ENCODE assay signal across 1 cellular context in genomic region chr12:57130941-57131340, GRCh38.
TF ChIP-seq lines count a peak whose summit lies in the region.

No MANE protein-coding gene starts in this region.

TF ChIP-seq in HepG2, 621 proteins besides CTCF, POLR2A, EP300 and RAD21 (continued from another document and continues in another):
- TF ChIP-seq ZXDC (CRISPR knock-in tag; IDR thresholded peaks at IDR 0.05), result no peak
- TF ChIP-seq HNRNPUL1 (IDR thresholded peaks at IDR 0.05; ENCODE audit: low read depth, low read length), result no peak
- no peak for TF ChIP-seq IRF9 (CRISPR knock-in tag; IDR thresholded peaks at IDR 0.05; ENCODE audit: borderline replicate concordance)
- TF ChIP-seq PAF1 (CRISPR knock-in tag; IDR thresholded peaks at IDR 0.05), result no peak
- TF ChIP-seq ZNF205 (CRISPR knock-in tag; IDR thresholded peaks at IDR 0.05), result 0 out of 2 replicates have a peak, but pooled peaks have one; percentile 54
- no peak for TF ChIP-seq ZBTB33 (CRISPR knock-in tag; IDR thresholded peaks at IDR 0.05)
- no peak for TF ChIP-seq MEIS1 (CRISPR knock-in tag; IDR thresholded peaks at IDR 0.05; ENCODE audit: borderline replicate concordance)
- no peak for TF ChIP-seq ZNF318 (CRISPR knock-in tag; IDR thresholded peaks at IDR 0.05)
- peak; percentile 64 for TF ChIP-seq TEAD3 (CRISPR knock-in tag; optimal IDR thresholded peaks at IDR 0.05; ENCODE audit: borderline replicate concordance)
- no peak for TF ChIP-seq ZNF792 (CRISPR knock-in tag; IDR thresholded peaks at IDR 0.05)
- no peak for TF ChIP-seq ZFP36 (IDR thresholded peaks at IDR 0.05; ENCODE audit: borderline replicate concordance, low read depth, low read length, partially characterized antibody)
- peak; percentile 32 for TF ChIP-seq SALL1 (CRISPR knock-in tag; IDR thresholded peaks at IDR 0.05)
- TF ChIP-seq ZKSCAN1 (IDR thresholded peaks at IDR 0.05; ENCODE audit: low read length), result no peak
- no peak for TF ChIP-seq GZF1 (CRISPR knock-in tag; IDR thresholded peaks at IDR 0.05)
- no peak for TF ChIP-seq ZBTB44 (CRISPR knock-in tag; IDR thresholded peaks at IDR 0.05)
- no peak for TF ChIP-seq PBX3 (CRISPR knock-in tag; IDR thresholded peaks at IDR 0.05; ENCODE audit: borderline replicate concordance)
- TF ChIP-seq SIN3A (IDR thresholded peaks at IDR 0.05; ENCODE audit: borderline replicate concordance, low read depth, low read length), result peak; percentile 28; the same call in 1 of the 2 replicates
- no peak for TF ChIP-seq ZSCAN30 (CRISPR knock-in tag; IDR thresholded peaks at IDR 0.05)
- no peak for TF ChIP-seq ZNF256 (CRISPR knock-in tag; conservative IDR thresholded peaks at IDR 0.05)
- TF ChIP-seq EZH2 (conservative IDR thresholded peaks at IDR 0.05; ENCODE audit: low read depth, low read length), result no peak
- no peak for TF ChIP-seq REST (IDR thresholded peaks at IDR 0.05; ENCODE audit: borderline replicate concordance in 1 of 2, low read depth in 1 of 2, low read length in 2 of 2)
- TF ChIP-seq PHF21A (CRISPR knock-in tag; IDR thresholded peaks at IDR 0.05), result peak; percentile 80
- no peak for TF ChIP-seq ZNF235 (CRISPR knock-in tag; IDR thresholded peaks at IDR 0.05; ENCODE audit: borderline replicate concordance)
- no peak for TF ChIP-seq ZBTB38 (CRISPR knock-in tag; IDR thresholded peaks at IDR 0.05)
- no peak for TF ChIP-seq ZNF496 (CRISPR knock-in tag; IDR thresholded peaks at IDR 0.05; ENCODE audit: insufficient replicate concordance)
- TF ChIP-seq RXRB (CRISPR knock-in tag; IDR thresholded peaks at IDR 0.05; ENCODE audit: borderline replicate concordance), result peak; percentile 87
- TF ChIP-seq GPN1 (CRISPR knock-in tag; IDR thresholded peaks at IDR 0.05; ENCODE audit: borderline replicate concordance), result no peak
- TF ChIP-seq ZNF567 (CRISPR knock-in tag; IDR thresholded peaks at IDR 0.05; ENCODE audit: borderline replicate concordance), result no peak
- no peak for TF ChIP-seq SNAI1 (CRISPR knock-in tag; IDR thresholded peaks at IDR 0.05; ENCODE audit: borderline replicate concordance)
- TF ChIP-seq NR2F6 (IDR thresholded peaks at IDR 0.05), result peak; percentile 96
- TF ChIP-seq NR2F6 (CRISPR knock-in tag; IDR thresholded peaks at IDR 0.05), result peak; percentile 96
- no peak for TF ChIP-seq BCLAF1 (IDR thresholded peaks at IDR 0.05)
- TF ChIP-seq ZNF124 (CRISPR knock-in tag; IDR thresholded peaks at IDR 0.05), result 0 out of 2 replicates have a peak, but pooled peaks have one; percentile 28
- TF ChIP-seq ZNF253 (CRISPR knock-in tag; IDR thresholded peaks at IDR 0.05; ENCODE audit: borderline replicate concordance), result no peak
